ENCODE assay signal across 8 cellular contexts in the genomic region with DNA sequence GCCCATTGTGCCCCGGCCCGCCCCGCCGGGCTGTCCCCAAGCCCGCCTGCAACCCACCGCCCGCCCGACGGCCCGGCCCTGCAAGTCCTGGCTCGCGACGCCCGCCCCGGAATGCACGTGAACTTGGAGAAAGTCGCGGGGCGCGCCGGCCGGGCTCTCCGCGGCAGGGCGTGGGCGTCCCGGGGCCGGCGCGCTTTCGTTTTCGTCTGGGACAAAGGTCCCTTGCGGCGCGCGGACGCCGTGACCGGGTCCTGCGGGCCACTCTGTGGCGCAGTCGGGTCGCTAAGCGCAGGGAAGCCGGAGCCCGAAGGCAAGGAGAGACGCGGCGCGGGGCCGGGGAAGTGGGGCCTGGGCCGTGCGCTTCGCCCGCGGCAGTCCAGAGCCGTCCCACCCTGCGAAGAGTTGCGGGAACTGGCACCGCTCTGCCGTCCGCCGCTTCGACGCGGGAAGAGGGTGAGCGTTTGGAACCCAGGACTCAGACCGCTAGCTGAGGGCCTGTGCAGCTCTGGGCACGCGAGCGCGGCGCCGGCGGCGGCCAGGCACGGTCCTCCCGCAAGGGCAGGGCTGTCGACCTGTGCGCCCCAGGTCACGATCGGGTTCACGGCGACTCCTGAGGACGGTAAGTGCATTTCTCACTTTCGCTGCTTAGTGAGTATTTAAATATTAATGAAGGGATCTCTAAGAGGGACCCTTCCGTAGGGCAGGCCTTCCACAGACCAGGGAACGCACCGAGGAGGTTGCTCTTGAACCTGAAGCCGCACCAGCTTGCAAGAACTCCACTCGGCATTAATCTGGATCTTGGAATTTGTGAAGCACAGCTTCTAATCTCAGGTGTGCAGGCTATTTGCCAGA.
DNase-seq lines count a peak whose midpoint lies in the region; ATAC-seq lines count a peak whose summit lies in the region.

No MANE protein-coding gene starts in this region.

- H3K4me3 ChIP-seq in iPS-15b (ENCODE audit: low read depth, low read length): peak overlapping the region; percentile 20
- peak overlapping the region; percentile 57 to 94 (median 70) for H3K4me3 ChIP-seq in skin epidermis

- no peaks in the 10 kb centered on the region for H3K9me3 ChIP-seq in iPS-15b (ENCODE audit: control insufficient read depth, insufficient read depth, low read length)

- H3K4me1 ChIP-seq in iPS-15b (ENCODE audit: control insufficient read depth, insufficient read depth, low read length): no peaks in the 10 kb centered on the region

- H3K27me3 ChIP-seq in iPS-15b (ENCODE audit: control insufficient read depth, insufficient read depth, low read length): peaks cover 41% of the 10 kb centered on the region

- no peak for ATAC-seq in GM18519 (IDR thresholded peaks at IDR 0.05; ENCODE audit: low FRiP score, unreplicated experiment)

- DNase-seq in SKM-1 treated with dmso at 0.1 percent for 144 hours (lab: John Stamatoyannopoulos, UW; ENCODE audit: unreplicated experiment) (peak; percentile 50), SKM-1 (lab: John Stamatoyannopoulos, UW; ENCODE audit: unreplicated experiment) (no peak), OCI-M1 (lab: John Stamatoyannopoulos, UW) (peak; percentile 79), DMS153 (lab: John Stamatoyannopoulos, UW) (no peak)

- H3K9ac ChIP-seq in iPS-15b (ENCODE audit: low read depth, low read length): no peak overlapping the region

- H3K27ac ChIP-seq in angular gyrus (ENCODE audit: low read depth, low read length): peak overlapping the region; percentile 95
- H3K27ac ChIP-seq in skin epidermis: peak overlapping the region; percentile 91 to 100 (median 98)

- H3K36me3 ChIP-seq in iPS-15b (ENCODE audit: control insufficient read depth, insufficient read depth, low read length): no peaks in the 10 kb centered on the region

Comparison
In these comparisons a context has a peak if more than half of its experiments do, and no peak if none do; other contexts are left out.
1. DNase-seq: peak in SKM-1 treated with dmso at 0.1 percent for 144 hours (single experiment) and OCI-M1 (single experiment); none in SKM-1 (single experiment) and DMS153 (single experiment).